In genomic region chr11:59214141-59214893, GRCh38 we compare ENCODE assay signal across 31 cellular contexts. TPM values are rescaled to one million over a fixed set of nuclear protein-coding genes. Genes with fewer than 3 reads are reported as not detected.
"Had no signal": no experiment of that assay in that cellular context is flagged by ENCODE, and none has a peak within 500 bp of the region (broad histone marks: within the 10 kb centered on the region; RNA-seq: fewer than 3 reads in every experiment).

No MANE protein-coding gene starts in this region.

- H3K4me1 ChIP-seq: SJCRH30 had no signal

- H3K36me3 Mint-ChIP-seq: activated naive CD4-positive, alpha-beta T cell treated with anti-CD3 and anti-CD28 coated beads, Interleukin-2, amount 50 U/mL, for 72 hours had no signal

- H3K9me3 Mint-ChIP-seq: activated naive CD4-positive, alpha-beta T cell treated with anti-CD3 and anti-CD28 coated beads for 36 hours; activated naive CD4-positive, alpha-beta T cell treated with anti-CD3 and anti-CD28 coated beads, Interleukin-2, amount 50 U/mL, for 72 hours; activated T-cell treated with anti-CD3 and anti-CD28 coated beads, Interleukin-2, amount 50 U/mL, for 24 hours; brain had no signal

- H2AFZ ChIP-seq: PC-9 had no signal

- H3K4me3 Mint-ChIP-seq: activated CD4-positive, alpha-beta T cell treated with anti-CD3 and anti-CD28 coated beads, Interleukin-2, amount 10 ng/mL, durations not matched to agents 24 days and 14 days; activated CD8-positive, alpha-beta T cell treated with anti-CD3 and anti-CD28 coated beads, Interleukin-2, amount 10 ng/mL, durations not matched to agents 7 days and 5 days; activated naive CD4-positive, alpha-beta T cell treated with anti-CD3 and anti-CD28 coated beads for 36 hours; activated T-cell treated with anti-CD3 and anti-CD28 coated beads, Interleukin-2, amount 50 U/mL, for 24 hours; brain had no signal

- H3K27ac Mint-ChIP-seq: activated CD4-positive, alpha-beta T cell treated with anti-CD3 and anti-CD28 coated beads, Interleukin-2, amount 10 ng/mL, durations not matched to agents 24 days and 14 days; activated CD8-positive, alpha-beta T cell treated with anti-CD3 and anti-CD28 coated beads, Interleukin-2, amount 10 ng/mL, durations not matched to agents 7 days and 5 days; activated naive CD4-positive, alpha-beta T cell treated with anti-CD3 and anti-CD28 coated beads for 36 hours; activated naive CD4-positive, alpha-beta T cell treated with anti-CD3 and anti-CD28 coated beads, Interleukin-2, amount 50 U/mL, for 72 hours; activated T-cell treated with anti-CD3 and anti-CD28 coated beads, Interleukin-2, amount 50 U/mL, for 24 hours; brain had no signal

- H3K27ac ChIP-seq: PC-9, SJCRH30, SK-N-MC, WERI-Rb-1 had no signal

- H3K36me3 ChIP-seq: SJCRH30, WERI-Rb-1 had no signal

- ATAC-seq: activated CD8-positive, alpha-beta T cell treated with anti-CD3 and anti-CD28 coated beads, Interleukin-2, amount 10 ng/mL, durations not matched to agents 7 days and 5 days; activated naive CD4-positive, alpha-beta T cell treated with anti-CD3 and anti-CD28 coated beads, Interleukin-2, amount 50 U/mL, for 72 hours had no signal

- DNase-seq: activated CD4-positive, alpha-beta T cell treated with anti-CD3 and anti-CD28 coated beads, Interleukin-2, amount 10 ng/mL, durations not matched to agents 24 days and 14 days; activated CD4-positive, alpha-beta T cell treated with anti-CD3 and anti-CD28 coated beads, Interleukin-2, amount 50 U/mL, for 48 hours; activated CD8-positive, alpha-beta T cell treated with anti-CD3 and anti-CD28 coated beads, Interleukin-2, amount 10 ng/mL, durations not matched to agents 7 days and 5 days; activated gamma-delta T cell treated with Interleukin-2 at 50 U/mL for 16 hours; activated naive CD4-positive, alpha-beta T cell treated with anti-CD3 and anti-CD28 coated beads for 36 hours; activated T-cell treated with anti-CD3 and anti-CD28 coated beads, Interleukin-2, amount 50 U/mL, for 24 hours; anterior cingulate cortex; caudate nucleus; Kasumi-1; KBM-7; MG63; MV-4-11; NCI-H1092; NCI-H1436 treated with DMSO at 0.1 percent for 48 hours; NCI-H1694 treated with DMSO at 0.1 percent for 48 hours; NCI-H2029; NCI-H2171; NCI-H510A; NCI-H526; NCI-H748 treated with DMSO at 0.1 percent for 48 hours; NK-92 treated with Interleukin-12 subunit alpha and Interleukin-12 subunit beta, amount 100 ng/mL, for 24 hours; PC-9; SHP77; SJCRH30; T1000; WERI-Rb-1 had no signal

- H3K4me2 ChIP-seq: PC-9 had no signal

- H3K4me3 ChIP-seq: MG63, PC-9, SJCRH30, SK-N-MC had no signal

- H3K27me3 Mint-ChIP-seq: brain had no signal

- H3K27me3 ChIP-seq: MG63, SJCRH30 had no signal

RNA-seq across cellular contexts. Expression of gene MPEG1, which starts 1.6 kb away (rescaled TPM):
- total RNA-seq: activated CD4-positive, alpha-beta T cell treated with anti-CD3 and anti-CD28 coated beads, Interleukin-2, amount 10 ng/mL, durations not matched to agents 24 days and 14 days; activated CD8-positive, alpha-beta T cell treated with anti-CD3 and anti-CD28 coated beads, Interleukin-2, amount 10 ng/mL, durations not matched to agents 7 days and 5 days; activated naive CD4-positive, alpha-beta T cell treated with anti-CD3 and anti-CD28 coated beads for 36 hours; activated naive CD4-positive, alpha-beta T cell treated with anti-CD3 and anti-CD28 coated beads, Interleukin-2, amount 50 U/mL, for 72 hours; bronchial epithelial cell; PC-9; SJCRH30; T-helper 1 cell treated with Interleukin-12 subunit alpha and Interleukin-12 subunit beta and Interleukin-4 antibody, amounts not matched to agents 30 ng/mL and 1 ng/mL, for 36 hours had no signal
